10 cellular contexts compared by ENCODE assay signal in genomic region chr6:11380969-11381744, GRCh38.
DNase-seq lines count a peak whose midpoint lies in the region; ATAC-seq, FAIRE-seq and TF ChIP-seq lines count a peak whose summit lies in the region.
"Had no signal": no experiment of that assay in that cellular context is flagged by ENCODE, and none has a peak within 500 bp of the region (broad histone marks: within the 10 kb centered on the region; RNA-seq: fewer than 3 reads in every experiment).

No MANE protein-coding gene starts in this region.

- ATAC-seq in GM21526 (IDR thresholded peaks at IDR 0.05; ENCODE audit: low FRiP score, unreplicated experiment) = no peak

- H3K36me3 ChIP-seq in NT2/D1 (ENCODE audit: insufficient read depth, insufficient read length, low read length) = no peaks in the 10 kb centered on the region
- no peaks in the 10 kb centered on the region for H3K36me3 ChIP-seq in H1 (ENCODE audit: control insufficient read depth in 2 of 4, insufficient read depth in 4 of 4, low read length in 3 of 4)
- H3K36me3 ChIP-seq in spleen = peaks cover 0 to 42% (median under 1%) of the 10 kb centered on the region in 6 donors
- H3K36me3 ChIP-seq in small intestine (ENCODE audit: control insufficient read depth in 2 of 2, insufficient read depth in 2 of 2, low read length in 2 of 2) = peaks cover 0 to 2% of the 10 kb centered on the region in 2 donors

- H3K9ac ChIP-seq in NT2/D1 (ENCODE audit: insufficient read length, low read depth) (no peak overlapping the region), H1 (replicated peaks in 1 of 4; ENCODE audit: extremely low read depth in 1 of 4, low read depth in 3 of 4, low read length in 3 of 4) (no peak overlapping the region)

- no peak overlapping the region for H3K56ac ChIP-seq in H1 (replicated peaks; ENCODE audit: insufficient read length, low read depth, low read length)

- intact Hi-C loops in spleen (cut with DNase I; ENCODE audit: low total_unique reads) = no loop called here
- intact Hi-C loops in dorsolateral prefrontal cortex (cut with DNase I) = no loop called here

- H2BK5ac ChIP-seq in H1 (ENCODE audit: low read depth, low read length) = no peak overlapping the region

- no peak overlapping the region for H3K14ac ChIP-seq in H1 (ENCODE audit: insufficient read length)

- no peak overlapping the region for H2AFZ ChIP-seq in H1 (ENCODE audit: low read length)

- no peak overlapping the region for H4K5ac ChIP-seq in H1 (ENCODE audit: insufficient read length, low read depth, low read length)

- H2BK15ac ChIP-seq in H1 (ENCODE audit: low read length) = 0 out of 2 replicates have a peak overlapping the region, but pooled peaks have one; percentile 14

- H3K27me3 ChIP-seq in NT2/D1 (ENCODE audit: insufficient read depth, insufficient read length) (no peaks in the 10 kb centered on the region), H1 (replicated peaks in 1 of 4; ENCODE audit: control insufficient read depth in 3 of 4, extremely low read depth in 1 of 4, insufficient read depth in 3 of 4, low read length in 3 of 4) (no peaks in the 10 kb centered on the region), spleen (replicated peaks in 1 of 7) (no peaks in the 10 kb centered on the region), small intestine (ENCODE audit: control insufficient read depth in 2 of 2, insufficient read depth in 2 of 2, low read length in 2 of 2) (no peaks in the 10 kb centered on the region), dorsolateral prefrontal cortex (peaks cover 0 to 5% (median 0%) of the 10 kb centered on the region in 45 donors)

- no peak overlapping the region for H3K23ac ChIP-seq in H1 (ENCODE audit: insufficient read length)

- POLR2A ChIA-PET in H1 (lab: Charles Lee; ENCODE audit: partially characterized antibody) = no interaction called here

- TF ChIP-seq RAD21 in H1 (IDR thresholded peaks at IDR 0.05 in 1 of 2, conservative IDR thresholded peaks at IDR 0.05 in 1 of 2; ENCODE audit: low read depth in 2 of 2, low read length in 2 of 2) = no peak

- H3K4ac ChIP-seq in H1 (replicated peaks; ENCODE audit: insufficient read length, low read depth, low read length) = no peak overlapping the region

- H3K4me2 ChIP-seq in H1 (ENCODE audit: insufficient read depth in 1 of 2, low read depth in 2 of 2, low read length in 2 of 2) = no peak overlapping the region

- no peak overlapping the region for H2AK5ac ChIP-seq in H1 (ENCODE audit: low read depth, low read length)

- H4K20me1 ChIP-seq in H1 (replicated peaks in 1 of 2; ENCODE audit: control insufficient read depth in 1 of 2, insufficient read depth in 2 of 2, low read length in 2 of 2) = no peaks in the 10 kb centered on the region

- no peaks in the 10 kb centered on the region for H3K79me1 ChIP-seq in H1 (ENCODE audit: low read depth, low read length)

- H3K4me1 ChIP-seq in NT2/D1 (ENCODE audit: insufficient read depth, insufficient read length) (no peaks in the 10 kb centered on the region), H1 (replicated peaks in 1 of 4; ENCODE audit: control insufficient read depth in 3 of 4, insufficient read depth in 4 of 4, low read length in 3 of 4) (no peaks in the 10 kb centered on the region), spleen (peaks cover 23 to 98% (median 68%) of the 10 kb centered on the region in 6 donors), small intestine (ENCODE audit: control insufficient read depth in 2 of 2, insufficient read depth in 1 of 2, low read depth in 1 of 2, low read length in 1 of 2) (peaks cover 0 to 3% of the 10 kb centered on the region in 2 donors)

- H3K27ac ChIP-seq in H1 (ENCODE audit: low read depth, low read length) = no peak overlapping the region
- H3K27ac ChIP-seq in spleen = peak overlapping the region; percentile 80 to 97 (median 92)
- peak overlapping the region in 1 of 2 donors; percentile 85 for H3K27ac ChIP-seq in small intestine (ENCODE audit: low read depth in 1 of 2, low read length in 1 of 2)
- H3K27ac ChIP-seq in dorsolateral prefrontal cortex = peak overlapping the region in 2 of 59 donors; percentile 7 to 49

- DNase-seq in GM12891 (ENCODE audit: insufficient read length, low spot score) (no peak), NT2/D1 (ENCODE audit: low read depth, low spot score) (peak; percentile 13), H1 (ENCODE audit: low read depth in 1 of 2, low spot score in 2 of 2) (no peak), spleen (no peak), small intestine (no peak), dorsolateral prefrontal cortex (no peak)
- DNase-seq: NCI-H526, posterior cingulate gyrus had no signal

- H2BK120ac ChIP-seq in H1 (replicated peaks; ENCODE audit: low read depth, low read length) = no peak overlapping the region

- WGBS in H1 (ENCODE audit: extremely low coverage in 1 of 2, insufficient coverage in 1 of 2, insufficient read length in 1 of 2, insufficient replicate concordance in 2 of 2, low coverage in 1 of 2, low lambda C conversion rate in 2 of 2, missing lambda C conversion rate in 1 of 2), 2 experiments = 95% methylated on average over 12 of the region's 12 CpGs; no CpG with 5 or more reads in 1 of the 2 experiments
- WGBS in spleen, 5 donors = 78 to 81% (median 80%) methylated on average over 12 of the region's 12 CpGs
- 83 to 93% (median 84%) methylated on average over 12 of the region's 12 CpGs for WGBS in small intestine, 3 donors

- no peak overlapping the region for H4K91ac ChIP-seq in H1 (replicated peaks; ENCODE audit: insufficient read length, low read length)

- no peak overlapping the region for H3K4me3 ChIP-seq in NT2/D1 (ENCODE audit: insufficient read length, low read depth)
- H3K4me3 ChIP-seq in H1 (ENCODE audit: extremely low read depth in 1 of 4, insufficient read depth in 2 of 4, low read depth in 3 of 4, low read length in 4 of 4) = no peak overlapping the region
- peak overlapping the region; percentile 35 to 79 (median 56) for H3K4me3 ChIP-seq in spleen
- H3K4me3 ChIP-seq in small intestine (ENCODE audit: low read depth in 1 of 2, low read length in 2 of 2) = peak overlapping the region in 1 of 2 donors; percentile 2
- H3K4me3 ChIP-seq in dorsolateral prefrontal cortex = no peak overlapping the region

- H3K9me3 ChIP-seq in NT2/D1 (ENCODE audit: insufficient read depth, low read length) = peaks cover 19% of the 10 kb centered on the region
- H3K9me3 ChIP-seq in H1 (ENCODE audit: insufficient read depth in 2 of 2, low read depth in 1 of 2, low read length in 1 of 2) = peaks cover 0 to 6% of the 10 kb centered on the region in 2 experiments; a peak in 1 of 4 replicates
- H3K9me3 ChIP-seq in spleen = no peaks in the 10 kb centered on the region
- H3K9me3 ChIP-seq in small intestine (ENCODE audit: control insufficient read depth, low read depth) = no peaks in the 10 kb centered on the region

- no peak for TF ChIP-seq POLR2A in GM12891 (IDR thresholded peaks at IDR 0.05; ENCODE audit: low read depth, low read length)
- no peak for TF ChIP-seq POLR2A in H1 (IDR thresholded peaks at IDR 0.05; ENCODE audit: control extremely low read depth in 1 of 2, low read depth in 2 of 2, low read length in 2 of 2)
- TF ChIP-seq POLR2A in spleen (IDR thresholded peaks at IDR 0.05) = no peak

- TF ChIP-seq CTCF in H1 (IDR thresholded peaks at IDR 0.05; ENCODE audit: control extremely low read depth in 1 of 3, insufficient read depth in 1 of 3, low read depth in 1 of 3, low read length in 3 of 3) (no peak), spleen (IDR thresholded peaks at IDR 0.05 in 8 of 11, conservative IDR thresholded peaks at IDR 0.05 in 3 of 11) (no peak), dorsolateral prefrontal cortex (IDR thresholded peaks at IDR 0.05 in 54 of 56, conservative IDR thresholded peaks at IDR 0.05 in 2 of 56; ENCODE audit: low read depth in 1 of 56, partially characterized antibody in 56 of 56) (no peak)

- no peak overlapping the region for H4K8ac ChIP-seq in H1 (ENCODE audit: extremely low read depth, insufficient read depth, low read length)

- no peak overlapping the region for H2BK12ac ChIP-seq in H1 (ENCODE audit: low read depth, low read length)

- CTCF ChIA-PET in H1 (lab: Charles Lee; ENCODE audit: partially characterized antibody) = interaction anchor here (0.6 to 2.3 kb wide), 6 partner anchors 11 to 209 kb away, joined by 3 to 6 read pairs (median 4); no protein-coding TSS in a partner anchor

- TF ChIP-seq EP300 in H1 (IDR thresholded peaks at IDR 0.05; ENCODE audit: borderline replicate concordance in 1 of 2, low read depth in 2 of 2, low read length in 2 of 2) = no peak

- peak; percentile 50 for FAIRE-seq in GM12891 (lab: Jason Lieb, UNC)
- FAIRE-seq in H1 (lab: Jason Lieb, UNC) = no peak
- no peak for FAIRE-seq in small intestine (lab: Jason Lieb, UNC)
- FAIRE-seq: G401.6 had no signal

- H3K79me2 ChIP-seq in H1 (ENCODE audit: control insufficient read depth in 1 of 2, insufficient read depth in 2 of 2, low read length in 2 of 2) = no peaks in the 10 kb centered on the region

- H2BK20ac ChIP-seq in H1 (ENCODE audit: low read length) = no peak overlapping the region

- no peak overlapping the region for H3K18ac ChIP-seq in H1 (ENCODE audit: extremely low read depth, low read length)

- H3K23me2 ChIP-seq in H1 (ENCODE audit: low read depth, low read length) = no peaks in the 10 kb centered on the region; the same call in 1 of the 2 replicates

TF ChIP-seq in GM12891, 5 proteins besides CTCF, POLR2A, EP300 and RAD21:
- TF ChIP-seq PAX5 (IDR thresholded peaks at IDR 0.05; ENCODE audit: insufficient read depth, low read length, severe bottlenecking) (no peak), TAF1 (IDR thresholded peaks at IDR 0.05; ENCODE audit: low read depth, low read length) (no peak), POU2F2 (IDR thresholded peaks at IDR 0.05; ENCODE audit: low read depth, low read length) (no peak), POLR2AphosphoS5 (IDR thresholded peaks at IDR 0.05; ENCODE audit: low read depth, low read length) (no peak), SPI1 (IDR thresholded peaks at IDR 0.05; ENCODE audit: low read depth, low read length) (no peak)

TF ChIP-seq in H1, 55 proteins besides CTCF, POLR2A, EP300 and RAD21:
- no peak for TF ChIP-seq GABPA (IDR thresholded peaks at IDR 0.05; ENCODE audit: borderline replicate concordance, insufficient read depth, low read length)
- TF ChIP-seq KDM4A (IDR thresholded peaks at IDR 0.05; ENCODE audit: low read depth, low read length, severe bottlenecking) = no peak
- TF ChIP-seq CEBPB (IDR thresholded peaks at IDR 0.05; ENCODE audit: low read depth, low read length) = no peak

Comparison
In these comparisons a context has a peak if more than half of its experiments do, and no peak if none do; other contexts are left out.
1. H3K4me3 ChIP-seq: peak in spleen (8 of 8); none in NT2/D1 (single experiment), H1 (0 of 4) and dorsolateral prefrontal cortex (0 of 59).